1 cellular context compared by ENCODE assay signal in the genomic region with DNA sequence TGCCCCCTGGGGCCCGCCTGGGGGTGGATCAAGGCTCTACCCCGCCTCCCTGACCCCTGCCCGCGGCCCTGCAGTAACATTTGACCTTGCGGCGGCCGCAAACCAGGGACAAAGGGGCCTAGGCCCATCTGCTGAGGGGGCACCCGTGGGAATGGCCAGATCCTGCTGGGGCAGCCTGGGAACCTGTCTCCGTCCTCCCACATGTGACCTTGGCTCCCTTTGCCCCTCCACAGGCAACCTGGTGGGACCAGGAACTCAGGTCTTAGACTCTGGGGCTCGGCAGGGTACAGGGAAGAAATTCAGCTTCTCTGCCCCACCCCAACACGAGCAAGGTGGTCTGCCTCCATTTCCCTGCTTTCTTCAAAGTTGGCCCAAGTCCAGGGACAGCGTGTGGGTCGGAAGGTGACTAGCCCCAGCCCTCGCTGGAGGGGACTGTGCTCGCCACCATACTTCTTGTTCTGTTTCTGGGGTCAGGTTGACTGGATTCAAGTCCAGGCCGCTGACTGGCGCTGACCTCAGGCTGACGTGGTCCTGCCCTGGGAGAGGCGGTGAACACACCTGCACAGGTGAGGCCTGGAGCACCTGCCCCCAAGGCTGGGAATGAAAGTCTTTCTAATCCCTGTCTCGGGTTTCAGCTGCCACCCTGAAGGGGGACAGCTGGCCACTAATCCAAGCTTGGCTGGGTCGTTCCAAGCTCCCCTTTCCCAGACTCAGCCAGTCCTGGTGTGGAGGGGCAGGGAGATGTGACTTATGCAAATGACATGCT.
TF ChIP-seq lines count a peak whose summit lies in the region.

No MANE protein-coding gene starts in this region.

TF ChIP-seq in HepG2, 621 proteins besides CTCF, POLR2A, EP300 and RAD21 (continued from another document and continues in another):
- TF ChIP-seq ZNF724P (CRISPR knock-in tag; IDR thresholded peaks at IDR 0.05; ENCODE audit: borderline replicate concordance) (0 out of 2 replicates have a peak, but pooled peaks have one; percentile 64), KLF15 (CRISPR knock-in tag; IDR thresholded peaks at IDR 0.05; ENCODE audit: borderline replicate concordance) (peak; percentile 41; the same call in 1 of the 2 replicates), ZKSCAN8 (CRISPR knock-in tag; IDR thresholded peaks at IDR 0.05; ENCODE audit: borderline replicate concordance) (peak; percentile 99), ARNT2 (CRISPR knock-in tag; IDR thresholded peaks at IDR 0.05; ENCODE audit: low read depth) (peak; percentile 77), ELF1 (CRISPR knock-in tag; IDR thresholded peaks at IDR 0.05) (peak; percentile 46), ZNF34 (CRISPR knock-in tag; IDR thresholded peaks at IDR 0.05; ENCODE audit: borderline replicate concordance) (peak; percentile 94), BCL6 (CRISPR knock-in tag; IDR thresholded peaks at IDR 0.05) (peak; percentile 99), TEAD3 (CRISPR knock-in tag; optimal IDR thresholded peaks at IDR 0.05; ENCODE audit: borderline replicate concordance) (peak; percentile 47), NFRKB (IDR thresholded peaks at IDR 0.05) (no peak), ZMYM2 (CRISPR knock-in tag; IDR thresholded peaks at IDR 0.05) (peak; percentile 68; the same call in 1 of the 2 replicates), KAT7 (CRISPR knock-in tag; IDR thresholded peaks at IDR 0.05; ENCODE audit: borderline replicate concordance) (0 out of 2 replicates have a peak, but pooled peaks have one; percentile 53), HOXA9 (CRISPR knock-in tag; IDR thresholded peaks at IDR 0.05; ENCODE audit: borderline replicate concordance) (no peak), STAT5B (CRISPR knock-in tag; IDR thresholded peaks at IDR 0.05) (no peak), GLI4 (CRISPR knock-in tag; IDR thresholded peaks at IDR 0.05; ENCODE audit: borderline replicate concordance) (no peak), FOXO1 (CRISPR knock-in tag; IDR thresholded peaks at IDR 0.05) (peak; percentile 79), SETDB1 (CRISPR knock-in tag; IDR thresholded peaks at IDR 0.05; ENCODE audit: borderline replicate concordance) (no peak), MXD4 (CRISPR knock-in tag; IDR thresholded peaks at IDR 0.05) (0 out of 2 replicates have a peak, but pooled peaks have one; percentile 59), HNRNPL (IDR thresholded peaks at IDR 0.05; ENCODE audit: low read depth, low read length) (peak; percentile 94), ZNF235 (CRISPR knock-in tag; IDR thresholded peaks at IDR 0.05; ENCODE audit: borderline replicate concordance) (peak; percentile 83; the same call in 1 of the 2 replicates), SAFB2 (CRISPR knock-in tag; IDR thresholded peaks at IDR 0.05; ENCODE audit: borderline replicate concordance, low read depth) (no peak), ZSCAN22 (CRISPR knock-in tag; IDR thresholded peaks at IDR 0.05) (0 out of 2 replicates have a peak, but pooled peaks have one; percentile 40), ZNF460 (CRISPR knock-in tag; IDR thresholded peaks at IDR 0.05; ENCODE audit: borderline replicate concordance) (no peak; the same call in 1 of the 2 replicates), SALL1 (CRISPR knock-in tag; IDR thresholded peaks at IDR 0.05) (peak; percentile 85), TBX2 (CRISPR knock-in tag; IDR thresholded peaks at IDR 0.05; ENCODE audit: borderline replicate concordance) (peak; percentile 93), ZBTB21 (CRISPR knock-in tag; IDR thresholded peaks at IDR 0.05) (0 out of 2 replicates have a peak, but pooled peaks have one; percentile 10), TFDP2 (CRISPR knock-in tag; IDR thresholded peaks at IDR 0.05) (peak; percentile 42; the same call in 1 of the 2 replicates), ZSCAN29 (CRISPR knock-in tag; conservative IDR thresholded peaks at IDR 0.05) (peak; percentile 79; the same call in 1 of the 2 replicates), TCF12 (IDR thresholded peaks at IDR 0.05) (no peak), TCF12 (CRISPR knock-in tag; IDR thresholded peaks at IDR 0.05) (peak; percentile 97), ZNF687 (CRISPR knock-in tag; IDR thresholded peaks at IDR 0.05) (peak; percentile 89), CREB1 (IDR thresholded peaks at IDR 0.05) (no peak), CREB1 (CRISPR knock-in tag; IDR thresholded peaks at IDR 0.05) (peak; percentile 31; the same call in 1 of the 2 replicates), ZBTB7B (CRISPR knock-in tag; IDR thresholded peaks at IDR 0.05) (peak; percentile 100), TCF7 (IDR thresholded peaks at IDR 0.05; ENCODE audit: low read depth) (peak; percentile 91), ZNF556 (CRISPR knock-in tag; IDR thresholded peaks at IDR 0.05; ENCODE audit: borderline replicate concordance) (0 out of 2 replicates have a peak, but pooled peaks have one; percentile 58), ZNF703 (CRISPR knock-in tag; IDR thresholded peaks at IDR 0.05; ENCODE audit: borderline replicate concordance) (peak; percentile 98), ZNF275 (CRISPR knock-in tag; IDR thresholded peaks at IDR 0.05; ENCODE audit: borderline replicate concordance) (no peak), ZNF652 (CRISPR knock-in tag; IDR thresholded peaks at IDR 0.05; ENCODE audit: borderline replicate concordance, low read depth) (peak; percentile 83; the same call in 1 of the 2 replicates), STAG1 (CRISPR knock-in tag; IDR thresholded peaks at IDR 0.05) (no peak; the same call in 1 of the 2 replicates), FOXP1 (IDR thresholded peaks at IDR 0.05) (no peak), FOXP1 (CRISPR knock-in tag; IDR thresholded peaks at IDR 0.05) (peak; percentile 72), AGO1 (IDR thresholded peaks at IDR 0.05; ENCODE audit: low read depth, low read length, poor library complexity, severe bottlenecking) (no peak), MYC (CRISPR knock-in tag; IDR thresholded peaks at IDR 0.05; ENCODE audit: borderline replicate concordance) (peak; percentile 82; the same call in 1 of the 2 replicates), TFAP4 (IDR thresholded peaks at IDR 0.05; ENCODE audit: borderline replicate concordance, low read depth) (peak; percentile 82; the same call in 1 of the 2 replicates), RNF2 (conservative IDR thresholded peaks at IDR 0.05; ENCODE audit: low read depth) (no peak), ZNF232 (CRISPR knock-in tag; IDR thresholded peaks at IDR 0.05; ENCODE audit: borderline replicate concordance) (no peak), ZNF75D (CRISPR knock-in tag; IDR thresholded peaks at IDR 0.05; ENCODE audit: borderline replicate concordance) (no peak)
- TF ChIP-seq, protein P1, sequence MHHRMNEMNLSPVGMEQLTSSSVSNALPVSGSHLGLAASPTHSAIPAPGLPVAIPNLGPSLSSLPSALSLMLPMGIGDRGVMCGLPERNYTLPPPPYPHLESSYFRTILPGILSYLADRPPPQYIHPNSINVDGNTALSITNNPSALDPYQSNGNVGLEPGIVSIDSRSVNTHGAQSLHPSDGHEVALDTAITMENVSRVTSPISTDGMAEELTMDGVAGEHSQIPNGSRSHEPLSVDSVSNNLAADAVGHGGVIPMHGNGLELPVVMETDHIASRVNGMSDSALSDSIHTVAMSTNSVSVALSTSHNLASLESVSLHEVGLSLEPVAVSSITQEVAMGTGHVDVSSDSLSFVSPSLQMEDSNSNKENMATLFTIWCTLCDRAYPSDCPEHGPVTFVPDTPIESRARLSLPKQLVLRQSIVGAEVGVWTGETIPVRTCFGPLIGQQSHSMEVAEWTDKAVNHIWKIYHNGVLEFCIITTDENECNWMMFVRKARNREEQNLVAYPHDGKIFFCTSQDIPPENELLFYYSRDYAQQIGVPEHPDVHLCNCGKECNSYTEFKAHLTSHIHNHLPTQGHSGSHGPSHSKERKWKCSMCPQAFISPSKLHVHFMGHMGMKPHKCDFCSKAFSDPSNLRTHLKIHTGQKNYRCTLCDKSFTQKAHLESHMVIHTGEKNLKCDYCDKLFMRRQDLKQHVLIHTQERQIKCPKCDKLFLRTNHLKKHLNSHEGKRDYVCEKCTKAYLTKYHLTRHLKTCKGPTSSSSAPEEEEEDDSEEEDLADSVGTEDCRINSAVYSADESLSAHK (CRISPR knock-in tag; IDR thresholded peaks at IDR 0.05; ENCODE audit: borderline replicate concordance) = no peak
- TF ChIP-seq, protein P2, sequence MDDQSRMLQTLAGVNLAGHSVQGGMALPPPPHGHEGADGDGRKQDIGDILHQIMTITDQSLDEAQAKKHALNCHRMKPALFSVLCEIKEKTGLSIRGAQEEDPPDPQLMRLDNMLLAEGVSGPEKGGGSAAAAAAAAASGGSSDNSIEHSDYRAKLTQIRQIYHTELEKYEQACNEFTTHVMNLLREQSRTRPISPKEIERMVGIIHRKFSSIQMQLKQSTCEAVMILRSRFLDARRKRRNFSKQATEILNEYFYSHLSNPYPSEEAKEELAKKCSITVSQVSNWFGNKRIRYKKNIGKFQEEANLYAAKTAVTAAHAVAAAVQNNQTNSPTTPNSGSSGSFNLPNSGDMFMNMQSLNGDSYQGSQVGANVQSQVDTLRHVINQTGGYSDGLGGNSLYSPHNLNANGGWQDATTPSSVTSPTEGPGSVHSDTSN (CRISPR knock-in tag; IDR thresholded peaks at IDR 0.05; ENCODE audit: borderline replicate concordance) = no peak
- TF ChIP-seq, protein P3, sequence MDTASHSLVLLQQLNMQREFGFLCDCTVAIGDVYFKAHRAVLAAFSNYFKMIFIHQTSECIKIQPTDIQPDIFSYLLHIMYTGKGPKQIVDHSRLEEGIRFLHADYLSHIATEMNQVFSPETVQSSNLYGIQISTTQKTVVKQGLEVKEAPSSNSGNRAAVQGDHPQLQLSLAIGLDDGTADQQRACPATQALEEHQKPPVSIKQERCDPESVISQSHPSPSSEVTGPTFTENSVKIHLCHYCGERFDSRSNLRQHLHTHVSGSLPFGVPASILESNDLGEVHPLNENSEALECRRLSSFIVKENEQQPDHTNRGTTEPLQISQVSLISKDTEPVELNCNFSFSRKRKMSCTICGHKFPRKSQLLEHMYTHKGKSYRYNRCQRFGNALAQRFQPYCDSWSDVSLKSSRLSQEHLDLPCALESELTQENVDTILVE (CRISPR knock-in tag; IDR thresholded peaks at IDR 0.05) = peak; percentile 75; the same call in 1 of the 2 replicates
- TF ChIP-seq, protein P4, sequence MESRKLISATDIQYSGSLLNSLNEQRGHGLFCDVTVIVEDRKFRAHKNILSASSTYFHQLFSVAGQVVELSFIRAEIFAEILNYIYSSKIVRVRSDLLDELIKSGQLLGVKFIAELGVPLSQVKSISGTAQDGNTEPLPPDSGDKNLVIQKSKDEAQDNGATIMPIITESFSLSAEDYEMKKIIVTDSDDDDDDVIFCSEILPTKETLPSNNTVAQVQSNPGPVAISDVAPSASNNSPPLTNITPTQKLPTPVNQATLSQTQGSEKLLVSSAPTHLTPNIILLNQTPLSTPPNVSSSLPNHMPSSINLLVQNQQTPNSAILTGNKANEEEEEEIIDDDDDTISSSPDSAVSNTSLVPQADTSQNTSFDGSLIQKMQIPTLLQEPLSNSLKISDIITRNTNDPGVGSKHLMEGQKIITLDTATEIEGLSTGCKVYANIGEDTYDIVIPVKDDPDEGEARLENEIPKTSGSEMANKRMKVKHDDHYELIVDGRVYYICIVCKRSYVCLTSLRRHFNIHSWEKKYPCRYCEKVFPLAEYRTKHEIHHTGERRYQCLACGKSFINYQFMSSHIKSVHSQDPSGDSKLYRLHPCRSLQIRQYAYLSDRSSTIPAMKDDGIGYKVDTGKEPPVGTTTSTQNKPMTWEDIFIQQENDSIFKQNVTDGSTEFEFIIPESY (CRISPR knock-in tag; IDR thresholded peaks at IDR 0.05) = peak; percentile 31
